In the genomic region with DNA sequence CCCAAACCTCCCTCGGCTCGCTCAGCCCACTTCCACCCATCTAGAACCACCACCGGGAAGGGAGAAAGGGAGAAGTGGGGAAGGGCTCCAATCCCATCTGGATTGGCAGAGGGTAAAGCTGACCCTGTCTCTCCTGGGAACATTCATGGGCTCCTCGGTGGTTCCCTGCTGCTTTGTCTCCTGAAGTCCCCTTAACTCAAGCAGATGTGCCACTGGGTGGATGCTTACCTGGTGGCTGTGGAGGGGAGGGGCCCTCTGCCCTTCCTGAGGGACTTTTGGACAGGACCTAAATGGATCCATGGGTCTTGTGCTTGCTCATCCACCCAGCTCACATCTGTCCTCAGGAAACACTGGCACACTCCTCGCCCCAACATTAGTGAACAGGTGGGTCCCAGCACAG, we compare ENCODE assay signal across 1 cellular context.
TF ChIP-seq lines count a peak whose summit lies in the region.

No MANE protein-coding gene starts in this region.

TF ChIP-seq in A549, 52 proteins besides CTCF, POLR2A, EP300 and RAD21 (continued from another document):
- TF ChIP-seq, protein P1, sequence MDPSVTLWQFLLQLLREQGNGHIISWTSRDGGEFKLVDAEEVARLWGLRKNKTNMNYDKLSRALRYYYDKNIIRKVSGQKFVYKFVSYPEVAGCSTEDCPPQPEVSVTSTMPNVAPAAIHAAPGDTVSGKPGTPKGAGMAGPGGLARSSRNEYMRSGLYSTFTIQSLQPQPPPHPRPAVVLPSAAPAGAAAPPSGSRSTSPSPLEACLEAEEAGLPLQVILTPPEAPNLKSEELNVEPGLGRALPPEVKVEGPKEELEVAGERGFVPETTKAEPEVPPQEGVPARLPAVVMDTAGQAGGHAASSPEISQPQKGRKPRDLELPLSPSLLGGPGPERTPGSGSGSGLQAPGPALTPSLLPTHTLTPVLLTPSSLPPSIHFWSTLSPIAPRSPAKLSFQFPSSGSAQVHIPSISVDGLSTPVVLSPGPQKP (IDR thresholded peaks at IDR 0.05; ENCODE audit: low read depth, low read length), result no peak
- TF ChIP-seq RCOR1 (IDR thresholded peaks at IDR 0.05; ENCODE audit: low read depth, low read length) (no peak), CEBPB (IDR thresholded peaks at IDR 0.05) (no peak)
